Comparison of ENCODE assay signal across 13 cellular contexts in the genomic region with DNA sequence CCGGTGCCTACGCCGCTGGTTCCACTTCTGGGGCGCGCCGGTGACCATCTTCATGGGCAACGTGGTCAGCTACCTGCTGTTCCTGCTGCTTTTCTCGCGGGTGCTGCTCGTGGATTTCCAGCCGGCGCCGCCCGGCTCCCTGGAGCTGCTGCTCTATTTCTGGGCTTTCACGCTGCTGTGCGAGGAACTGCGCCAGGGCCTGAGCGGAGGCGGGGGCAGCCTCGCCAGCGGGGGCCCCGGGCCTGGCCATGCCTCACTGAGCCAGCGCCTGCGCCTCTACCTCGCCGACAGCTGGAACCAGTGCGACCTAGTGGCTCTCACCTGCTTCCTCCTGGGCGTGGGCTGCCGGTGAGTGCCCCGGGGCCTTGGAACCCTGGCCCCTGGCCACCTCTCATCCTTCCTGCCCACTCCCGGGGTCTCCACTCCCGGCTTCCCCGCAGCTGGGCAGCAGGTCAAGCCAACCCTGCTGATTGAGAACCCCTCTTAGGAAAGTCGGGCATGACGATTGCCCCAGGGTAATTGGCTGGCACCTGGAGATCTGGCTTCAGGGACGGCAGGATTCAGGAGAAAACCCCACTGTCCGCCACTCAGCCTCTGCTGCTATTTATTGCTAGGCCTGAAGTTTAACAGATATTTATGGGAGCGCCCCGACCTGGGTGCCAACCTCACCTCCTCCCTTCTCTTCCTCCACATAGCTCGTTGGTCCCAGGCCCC. TPM values are rescaled to one million over a fixed set of nuclear protein-coding genes. Genes with fewer than 3 reads are reported as not detected.
DNase-seq lines count a peak whose midpoint lies in the region; ATAC-seq and TF ChIP-seq lines count a peak whose summit lies in the region.
"Had no signal": no experiment of that assay in that cellular context is flagged by ENCODE, and none has a peak within 500 bp of the region (broad histone marks: within the 10 kb centered on the region; RNA-seq: fewer than 3 reads in every experiment).

No MANE protein-coding gene starts in this region.

- no peaks in the 10 kb centered on the region for H3K27me3 ChIP-seq in esophagus muscularis mucosa
- H3K27me3 ChIP-seq: adrenal gland had no signal

- peak overlapping the region in 3 of 4 donors; percentile 25 to 34 (median 33) for H3K4me3 ChIP-seq in esophagus muscularis mucosa
- H3K4me3 ChIP-seq: adrenal gland had no signal

- H3K36me3 Mint-ChIP-seq in activated naive CD4-positive, alpha-beta T cell treated with anti-CD3 and anti-CD28 coated beads, Interleukin-2, amount 50 U/mL, for 72 hours, result no peaks in the 10 kb centered on the region
- H3K36me3 Mint-ChIP-seq in HFFc6 (ENCODE audit: low read depth), result peaks cover 27% of the 10 kb centered on the region

- no peak for TF ChIP-seq POLR2A in esophagus muscularis mucosa (IDR thresholded peaks at IDR 0.05; ENCODE audit: low read depth)

- no peak overlapping the region for H3K4me3 Mint-ChIP-seq in HFFc6

- intact Hi-C loops in esophagus muscularis mucosa (cut with DNase I), result loop anchor here (5.0 kb wide), 2 partner anchors 44 to 99 kb away; no protein-coding TSS in a partner anchor

- TF ChIP-seq CTCF in esophagus muscularis mucosa (IDR thresholded peaks at IDR 0.05) (no peak), omental fat pad (IDR thresholded peaks at IDR 0.05) (no peak), HFFc6 (IDR thresholded peaks at IDR 0.05) (no peak)

- H3K9me3 Mint-ChIP-seq in activated naive CD4-positive, alpha-beta T cell treated with anti-CD3 and anti-CD28 coated beads, Interleukin-2, amount 50 U/mL, for 72 hours, result no peaks in the 10 kb centered on the region
- no peaks in the 10 kb centered on the region for H3K9me3 Mint-ChIP-seq in HFFc6

- H3K27me3 Mint-ChIP-seq in HFFc6 (ENCODE audit: insufficient read depth), result peaks cover 3% of the 10 kb centered on the region; the same call in 1 of the 2 replicates

- 64% methylated on average over 6 of the region's 40 CpGs for WGBS in esophagus muscularis mucosa

- no peak for TF ChIP-seq EP300 in esophagus muscularis mucosa (IDR thresholded peaks at IDR 0.05)

- DNase-seq in COLO668 (lab: John Stamatoyannopoulos, UW; ENCODE audit: unreplicated experiment) (peak; percentile 77), NCI-H2107 (lab: John Stamatoyannopoulos, UW) (peak; percentile 29), esophagus muscularis mucosa (ENCODE audit: extremely low spot score) (no peak), omental fat pad (ENCODE audit: low spot score) (no peak), Kasumi-1 (lab: John Stamatoyannopoulos, UW) (no peak), AG08395 (ENCODE audit: low spot score) (no peak), HFFc6 (no peak)
- DNase-seq in activated naive CD4-positive, alpha-beta T cell treated with anti-CD3 and anti-CD28 coated beads, Interleukin-2, amount 50 U/mL, for 72 hours (ENCODE audit: low spot score in 2 of 2), result no peak
- DNase-seq: activated CD8-positive, alpha-beta memory T cell treated with anti-CD3 and anti-CD28 coated beads, Interleukin-2, amount 50 U/mL, for 48 hours; adrenal gland; foreskin melanocyte; GF-D8 had no signal

- H3K27ac Mint-ChIP-seq in activated naive CD4-positive, alpha-beta T cell treated with anti-CD3 and anti-CD28 coated beads, Interleukin-2, amount 50 U/mL, for 72 hours, result no peak overlapping the region
- H3K27ac Mint-ChIP-seq in HFFc6, result no peak overlapping the region; the same call in 1 of the 2 replicates

- peaks cover 0 to 17% (median 12%) of the 10 kb centered on the region in 4 donors for H3K4me1 ChIP-seq in esophagus muscularis mucosa
- H3K4me1 ChIP-seq: adrenal gland had no signal

- H3K9me3 ChIP-seq in esophagus muscularis mucosa, result no peaks in the 10 kb centered on the region
- H3K9me3 ChIP-seq: adrenal gland had no signal

- H3K27ac ChIP-seq in esophagus muscularis mucosa (replicated peaks in 1 of 4), result peak overlapping the region; percentile 47 to 69 (median 56)
- H3K27ac ChIP-seq: adrenal gland had no signal

- ATAC-seq in omental fat pad (ENCODE audit: low FRiP score), result peak; percentile 54
- no peak for ATAC-seq in activated naive CD4-positive, alpha-beta T cell treated with anti-CD3 and anti-CD28 coated beads, Interleukin-2, amount 50 U/mL, for 72 hours

- peaks cover 30 to 86% (median 64%) of the 10 kb centered on the region in 4 donors for H3K36me3 ChIP-seq in esophagus muscularis mucosa

- peaks cover 22% of the 10 kb centered on the region for H3K4me1 Mint-ChIP-seq in HFFc6 (ENCODE audit: low read depth)

RNA-seq across cellular contexts. Expression of a gene that starts 39.1 kb away (rescaled TPM):
- total RNA-seq in esophagus muscularis mucosa (10 to 100 TPM; 19.9 to 38.8 (median 27.9) TPM), omental fat pad (10 to 100 TPM in 2 of 4 donors, 1 to 10 TPM in 2; 7.2 to 26.0 (median 10.6) TPM)
- total RNA-seq in activated naive CD4-positive, alpha-beta T cell treated with anti-CD3 and anti-CD28 coated beads, Interleukin-2, amount 50 U/mL, for 72 hours, result under 1 TPM; 0.23 to 0.58 TPM
- 10 to 100 TPM; 25.5 to 32.5 (median 30.5) TPM for total RNA-seq in HFFc6 (2021; fragmentation: NEBNext Ultra II Directional; extraction: Animal tissue kit (Norgen Biotek cat#: 25700))

RNA-seq across cellular contexts. Expression of a gene that starts 41.5 kb away (rescaled TPM):
- 10 to 100 TPM in 1 of 4 donors, 1 to 10 TPM in 2, under 1 TPM in 1; 0.83 to 11.1 (median 4.1) TPM for total RNA-seq in esophagus muscularis mucosa
- 10 to 100 TPM in 1 of 4 donors, 1 to 10 TPM in 1, under 1 TPM in 2; 0.74 to 13.1 (median 1.7) TPM for total RNA-seq in omental fat pad
- not detected for total RNA-seq in activated naive CD4-positive, alpha-beta T cell treated with anti-CD3 and anti-CD28 coated beads, Interleukin-2, amount 50 U/mL, for 72 hours
- not detected for total RNA-seq in HFFc6 (2021; fragmentation: NEBNext Ultra II Directional; extraction: Animal tissue kit (Norgen Biotek cat#: 25700))
- total RNA-seq: SK-MEL-5 had no signal

Comparison
In these comparisons a context has a peak if more than half of its experiments do, and no peak if none do; other contexts are left out.
1. DNase-seq: peak in COLO668 (single experiment) and NCI-H2107 (single experiment); none in esophagus muscularis mucosa (single experiment), omental fat pad (single experiment), Kasumi-1 (0 of 2), AG08395 (single experiment), activated naive CD4-positive, alpha-beta T cell treated with anti-CD3 and anti-CD28 coated beads, Interleukin-2, amount 50 U/mL, for 72 hours (0 of 2) and HFFc6 (single experiment).
2. RNA of a gene that starts 39.1 kb away (total RNA-seq): 19.9 to 38.8 TPM in esophagus muscularis mucosa, 25.5 to 32.5 TPM in HFFc6 and 7.2 to 26.0 TPM in omental fat pad; 0.23 to 0.58 TPM in activated naive CD4-positive, alpha-beta T cell treated with anti-CD3 and anti-CD28 coated beads, Interleukin-2, amount 50 U/mL, for 72 hours; every median in the first group is over 4 times any median in the second.